In genomic region chr1:204266504-204267034, GRCh38 we compare ENCODE assay signal across 1 cellular context.
TF ChIP-seq lines count a peak whose summit lies in the region.

No MANE protein-coding gene starts in this region.

TF ChIP-seq in HepG2, 621 proteins besides CTCF, POLR2A, EP300 and RAD21 (continues in another document):
- TF ChIP-seq ZNF672 (CRISPR knock-in tag; IDR thresholded peaks at IDR 0.05): no peak
- TF ChIP-seq KAT8 (CRISPR knock-in tag; IDR thresholded peaks at IDR 0.05): peak; percentile 58
- no peak for TF ChIP-seq SMARCC2 (IDR thresholded peaks at IDR 0.05)
- TF ChIP-seq SRSF9 (IDR thresholded peaks at IDR 0.05; ENCODE audit: borderline replicate concordance, insufficient read depth, low read depth, low read length, poor library complexity, severe bottlenecking): no peak
- no peak for TF ChIP-seq ZNF770 (CRISPR knock-in tag; IDR thresholded peaks at IDR 0.05)
- TF ChIP-seq PPARG (CRISPR knock-in tag; conservative IDR thresholded peaks at IDR 0.05): peak; percentile 68; the same call in 1 of the 2 replicates
- no peak for TF ChIP-seq ZNF7 (CRISPR knock-in tag; IDR thresholded peaks at IDR 0.05)
- no peak for TF ChIP-seq ZNF333 (CRISPR knock-in tag; IDR thresholded peaks at IDR 0.05; ENCODE audit: borderline replicate concordance)
- 0 out of 2 replicates have a peak, but pooled peaks have one; percentile 47 for TF ChIP-seq ZBTB3 (CRISPR knock-in tag; IDR thresholded peaks at IDR 0.05; ENCODE audit: borderline replicate concordance, low read depth)
- TF ChIP-seq TSC22D2 (CRISPR knock-in tag; IDR thresholded peaks at IDR 0.05; ENCODE audit: borderline replicate concordance): no peak
- no peak for TF ChIP-seq ZBTB34 (CRISPR knock-in tag; IDR thresholded peaks at IDR 0.05)
- TF ChIP-seq CEBPZ (IDR thresholded peaks at IDR 0.05; ENCODE audit: low read length): no peak
- TF ChIP-seq FOXO1 (CRISPR knock-in tag; IDR thresholded peaks at IDR 0.05): peak; percentile 66; the same call in 1 of the 2 replicates
- peak; percentile 75 for TF ChIP-seq ELF3 (CRISPR knock-in tag; IDR thresholded peaks at IDR 0.05)
- no peak for TF ChIP-seq ZKSCAN8 (CRISPR knock-in tag; IDR thresholded peaks at IDR 0.05; ENCODE audit: borderline replicate concordance)
- no peak; the same call in 1 of the 2 replicates for TF ChIP-seq NR2C2 (CRISPR knock-in tag; IDR thresholded peaks at IDR 0.05; ENCODE audit: borderline replicate concordance)
- TF ChIP-seq ZSCAN12 (CRISPR knock-in tag; IDR thresholded peaks at IDR 0.05): no peak
- no peak for TF ChIP-seq ZNF709 (CRISPR knock-in tag; IDR thresholded peaks at IDR 0.05)
- TF ChIP-seq GABPA (IDR thresholded peaks at IDR 0.05; ENCODE audit: low read depth, low read length): no peak
- no peak for TF ChIP-seq GABPA (CRISPR knock-in tag; IDR thresholded peaks at IDR 0.05; ENCODE audit: low read depth)
- no peak for TF ChIP-seq ZMAT3 (CRISPR knock-in tag; conservative IDR thresholded peaks at IDR 0.05)
- no peak for TF ChIP-seq EZH2 (conservative IDR thresholded peaks at IDR 0.05; ENCODE audit: low read depth, low read length)
- no peak for TF ChIP-seq ZNF782 (CRISPR knock-in tag; IDR thresholded peaks at IDR 0.05; ENCODE audit: borderline replicate concordance)
- no peak for TF ChIP-seq KMT2B (CRISPR knock-in tag; IDR thresholded peaks at IDR 0.05)
- TF ChIP-seq ZKSCAN5 (CRISPR knock-in tag; IDR thresholded peaks at IDR 0.05): no peak
- TF ChIP-seq MYC (CRISPR knock-in tag; IDR thresholded peaks at IDR 0.05; ENCODE audit: borderline replicate concordance): peak; percentile 72
- no peak for TF ChIP-seq TMF1 (CRISPR knock-in tag; IDR thresholded peaks at IDR 0.05; ENCODE audit: low read depth)
- TF ChIP-seq ELK4 (CRISPR knock-in tag; IDR thresholded peaks at IDR 0.05; ENCODE audit: borderline replicate concordance): no peak
- TF ChIP-seq POLR2AphosphoS5 (IDR thresholded peaks at IDR 0.05; ENCODE audit: low read depth, low read length): peak; percentile 37; the same call in 1 of the 2 replicates
- peak in 1 of 2 experiments; percentile 22; a peak in 1 of 4 replicates for TF ChIP-seq REST (IDR thresholded peaks at IDR 0.05; ENCODE audit: borderline replicate concordance in 1 of 2, low read depth in 1 of 2, low read length in 2 of 2)
- TF ChIP-seq ZNF317 (CRISPR knock-in tag; IDR thresholded peaks at IDR 0.05): peak; percentile 58; the same call in 1 of the 2 replicates
- 0 out of 2 replicates have a peak, but pooled peaks have one; percentile 45 for TF ChIP-seq DNMT3B (CRISPR knock-in tag; conservative IDR thresholded peaks at IDR 0.05)
- TF ChIP-seq ZNF891 (CRISPR knock-in tag; IDR thresholded peaks at IDR 0.05): no peak
- no peak for TF ChIP-seq PRDM15 (CRISPR knock-in tag; IDR thresholded peaks at IDR 0.05)
- TF ChIP-seq ZNF557 (CRISPR knock-in tag; IDR thresholded peaks at IDR 0.05): no peak
- TF ChIP-seq HIC2 (CRISPR knock-in tag; IDR thresholded peaks at IDR 0.05; ENCODE audit: low read depth): 0 out of 2 replicates have a peak, but pooled peaks have one; percentile 20
- TF ChIP-seq PHF21A (CRISPR knock-in tag; IDR thresholded peaks at IDR 0.05): peak; percentile 90
- TF ChIP-seq ZNF33B (CRISPR knock-in tag; IDR thresholded peaks at IDR 0.05): no peak
- TF ChIP-seq DPF2 (CRISPR knock-in tag; IDR thresholded peaks at IDR 0.05; ENCODE audit: borderline replicate concordance, low read depth): peak; percentile 40
- peak; percentile 70 for TF ChIP-seq RARA (CRISPR knock-in tag; IDR thresholded peaks at IDR 0.05)
- no peak for TF ChIP-seq SATB2 (CRISPR knock-in tag; IDR thresholded peaks at IDR 0.05)
- no peak for TF ChIP-seq ZNF468 (CRISPR knock-in tag; IDR thresholded peaks at IDR 0.05)
- TF ChIP-seq ZMAT5 (CRISPR knock-in tag; IDR thresholded peaks at IDR 0.05; ENCODE audit: borderline replicate concordance, low read depth): no peak
- TF ChIP-seq ZNF275 (CRISPR knock-in tag; IDR thresholded peaks at IDR 0.05; ENCODE audit: borderline replicate concordance): no peak
- TF ChIP-seq ZNF446 (CRISPR knock-in tag; IDR thresholded peaks at IDR 0.05): no peak
- no peak for TF ChIP-seq GPN1 (CRISPR knock-in tag; IDR thresholded peaks at IDR 0.05; ENCODE audit: borderline replicate concordance)
- TF ChIP-seq NRL (CRISPR knock-in tag; IDR thresholded peaks at IDR 0.05; ENCODE audit: borderline replicate concordance): no peak
